Comparison of ENCODE assay signal across 8 cellular contexts in the genomic region with DNA sequence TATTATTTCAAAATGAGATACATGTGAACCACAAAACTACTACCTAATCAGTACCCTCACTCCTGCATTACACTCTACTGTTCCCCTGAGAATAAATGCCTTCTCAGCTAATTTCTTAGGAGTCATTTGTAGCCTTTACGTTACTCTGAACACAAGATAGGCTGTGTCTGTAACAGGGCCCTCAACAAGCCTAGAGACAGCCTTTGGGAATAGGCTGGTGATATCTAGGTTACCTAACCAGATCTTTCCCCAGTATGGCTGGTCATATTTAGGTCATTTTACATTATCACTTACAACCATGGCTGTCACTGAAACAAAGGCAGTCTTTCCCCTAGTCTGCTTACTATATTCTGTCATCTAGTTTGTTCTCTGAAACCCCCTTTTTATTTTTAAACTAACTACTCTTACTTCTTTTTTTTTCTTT. TPM values are rescaled to one million over a fixed set of nuclear protein-coding genes. Genes with fewer than 3 reads are reported as not detected.
A peak's percentile ranks its signal among the peaks of the same experiment; 100 is the strongest.
DNase-seq lines count a peak whose midpoint lies in the region; ATAC-seq, FAIRE-seq and TF ChIP-seq lines count a peak whose summit lies in the region.

No MANE protein-coding gene starts in this region.

- no peak for TF ChIP-seq POLR2A in endothelial cell of umbilical vein (IDR thresholded peaks at IDR 0.05; ENCODE audit: low read depth, low read length)

- peak overlapping the region; percentile 41 for H3K9ac ChIP-seq in endothelial cell of umbilical vein (replicated peaks; ENCODE audit: extremely low read depth, insufficient read depth, low read length)

- DNase-seq in endothelial cell of umbilical vein (ENCODE audit: low read depth, low spot score) = no peak
- DNase-seq in AG08396 (ENCODE audit: low spot score) = no peak
- no peak for DNase-seq in left cardiac atrium
- DNase-seq in COLO668 (lab: John Stamatoyannopoulos, UW; ENCODE audit: unreplicated experiment) = no peak
- DNase-seq in nucleus accumbens (lab: John Stamatoyannopoulos, UW) = no peak

- intact Hi-C loops in endothelial cell of umbilical vein (cut with micrococcal nuclease) (loop anchor here (5.0 kb wide), 1 partner anchor 260 kb away; the partner anchor contains the start of gene POGLUT3), left cardiac atrium (cut with DNase I) (no loop called here)

- no peaks in the 10 kb centered on the region for H4K20me1 ChIP-seq in endothelial cell of umbilical vein (replicated peaks; ENCODE audit: control insufficient read depth, extremely low read depth, insufficient read depth, low read length)

- TF ChIP-seq CTCF in endothelial cell of umbilical vein (IDR thresholded peaks at IDR 0.05; ENCODE audit: extremely low read depth in 1 of 2, insufficient read depth in 1 of 2, low read depth in 1 of 2, low read length in 2 of 2) = no peak

- peak overlapping the region; percentile 73 for H2AFZ ChIP-seq in endothelial cell of umbilical vein (ENCODE audit: low read depth, low read length)

- no peaks in the 10 kb centered on the region for H3K9me1 ChIP-seq in endothelial cell of umbilical vein (replicated peaks; ENCODE audit: control insufficient read depth, extremely low read depth, insufficient read depth, low read length)

- BruUV-seq in endothelial cell of umbilical vein (replicated peaks; lab: Mats Ljungman, UMichigan) = no TSS peak

- peak overlapping the region; percentile 78 for H3K4me2 ChIP-seq in endothelial cell of umbilical vein (ENCODE audit: insufficient read depth, low read length)

- ATAC-seq in GM18519 (IDR thresholded peaks at IDR 0.05; ENCODE audit: low FRiP score, unreplicated experiment) (peak; percentile 49), GM21737 (IDR thresholded peaks at IDR 0.05; ENCODE audit: unreplicated experiment) (peak; percentile 62), HG03565 (IDR thresholded peaks at IDR 0.05; ENCODE audit: unreplicated experiment) (peak; percentile 38), left cardiac atrium (no peak)

- CTCF ChIA-PET in endothelial cell of umbilical vein (lab: Charles Lee) = interaction anchor here (1.2 to 2.0 kb wide), 3 partner anchors 14 to 421 kb away, joined by 3 to 8 read pairs (median 5); partner anchors contain the start of genes ATM and NPAT

- peak overlapping the region; percentile 94 for H3K27ac ChIP-seq in endothelial cell of umbilical vein (ENCODE audit: insufficient read depth, low read depth, low read length)

- dilution Hi-C loops in endothelial cell of umbilical vein (cut with MboI; ENCODE audit: extremely low pct_ligation_motif_present, low sequenced_read_pairs) = no loop called here

- no peaks in the 10 kb centered on the region for H3K79me2 ChIP-seq in endothelial cell of umbilical vein (ENCODE audit: control insufficient read depth, insufficient read depth, low read length)

- peaks cover 16% of the 10 kb centered on the region for H3K4me1 ChIP-seq in endothelial cell of umbilical vein (ENCODE audit: control insufficient read depth, extremely low read depth, insufficient read depth, low read length)

- POLR2A ChIA-PET in endothelial cell of umbilical vein (lab: Charles Lee) = interaction anchor here (0.6 kb wide), 1 partner anchor 36 kb away, joined by 6 read pairs; no protein-coding TSS in a partner anchor

- no peaks in the 10 kb centered on the region for H3K9me3 ChIP-seq in endothelial cell of umbilical vein (replicated peaks; ENCODE audit: control insufficient read depth, insufficient read depth, low read length)

- H3K27me3 ChIP-seq in endothelial cell of umbilical vein (ENCODE audit: control insufficient read depth in 2 of 2, insufficient read depth in 2 of 2, low read length in 2 of 2) = no peaks in the 10 kb centered on the region

- H3K36me3 ChIP-seq in endothelial cell of umbilical vein (ENCODE audit: control insufficient read depth in 2 of 2, extremely low read depth in 1 of 2, insufficient read depth in 2 of 2, low read length in 2 of 2) = peaks cover 4% of the 10 kb centered on the region in 2 experiments

- FAIRE-seq in endothelial cell of umbilical vein (lab: Jason Lieb, UNC) = no peak

- no peak overlapping the region for H3K4me3 ChIP-seq in endothelial cell of umbilical vein (replicated peaks in 1 of 3; ENCODE audit: insufficient read depth in 1 of 3, low read depth in 1 of 3, low read length in 3 of 3)

TF ChIP-seq in endothelial cell of umbilical vein, 7 proteins besides CTCF, POLR2A, EP300 and RAD21:
- TF ChIP-seq POLR2AphosphoS5 (IDR thresholded peaks at IDR 0.05; ENCODE audit: insufficient read depth, low read depth, low read length) = no peak
- no peak for TF ChIP-seq EZH2 (IDR thresholded peaks at IDR 0.05; ENCODE audit: borderline replicate concordance, low read depth, low read length, severe bottlenecking)
- no peak for TF ChIP-seq FOS (IDR thresholded peaks at IDR 0.05; ENCODE audit: borderline replicate concordance, insufficient read depth, low read length)
- no peak for TF ChIP-seq GATA2 (IDR thresholded peaks at IDR 0.05; ENCODE audit: insufficient read depth, insufficient read length, low read depth, low read length)
- TF ChIP-seq JUN (IDR thresholded peaks at IDR 0.05; ENCODE audit: borderline replicate concordance, insufficient read depth, insufficient read length, low read depth) = no peak
- TF ChIP-seq MYC (IDR thresholded peaks at IDR 0.05; ENCODE audit: low read depth, low read length) = no peak
- no peak for TF ChIP-seq MAX (IDR thresholded peaks at IDR 0.05; ENCODE audit: insufficient read depth, insufficient read length)
TF ChIP-seq in endothelial cell of umbilical vein: peak in this region for 0.

RNA-seq across cellular contexts. Expression of gene ATM, which starts 14.2 kb away (rescaled TPM):
- total RNA-seq in endothelial cell of umbilical vein = 49.7 and 52.1 TPM in 2 replicates
- 8.3 and 11.8 TPM in 2 replicates for polyA plus RNA-seq in endothelial cell of umbilical vein
- polyA plus RNA-seq in endothelial cell of umbilical vein (2011; cell fraction: cytosol; rRNA removed) = 12.2 and 15.8 TPM in 2 replicates
- polyA plus RNA-seq in endothelial cell of umbilical vein (2011; cell fraction: nucleus; rRNA removed) = 53.6 and 74.0 TPM in 2 replicates
- 26.7 and 26.9 TPM in 2 replicates for polyA plus RNA-seq in endothelial cell of umbilical vein (2012)
- 46.2 and 111 TPM in 2 replicates for polyA minus RNA-seq in endothelial cell of umbilical vein
- 28.6 TPM for polyA minus RNA-seq in endothelial cell of umbilical vein (2011; cell fraction: cytosol; rRNA and poly(A)+ RNA removed)
- polyA minus RNA-seq in endothelial cell of umbilical vein (2011; cell fraction: nucleus; rRNA and poly(A)+ RNA removed) = 140 and 144 TPM in 2 replicates
- total RNA-seq in left cardiac atrium = 10 to 100 TPM; 40.8 to 43.0 TPM

RNA-seq across cellular contexts. Expression of gene NPAT, which starts 14.6 kb away (rescaled TPM):
- total RNA-seq in endothelial cell of umbilical vein (19.0 and 19.7 TPM in 2 replicates), left cardiac atrium (1 to 10 TPM; 8.6 to 8.9 TPM)
- 4.0 and 4.4 TPM in 2 replicates for polyA plus RNA-seq in endothelial cell of umbilical vein
- 4.7 and 5.0 TPM in 2 replicates for polyA plus RNA-seq in endothelial cell of umbilical vein (2011; cell fraction: cytosol; rRNA removed)
- polyA plus RNA-seq in endothelial cell of umbilical vein (2011; cell fraction: nucleus; rRNA removed) = 12.5 and 17.5 TPM in 2 replicates
- 7.9 and 10.2 TPM in 2 replicates for polyA plus RNA-seq in endothelial cell of umbilical vein (2012)
- 20.3 and 23.5 TPM in 2 replicates for polyA minus RNA-seq in endothelial cell of umbilical vein
- polyA minus RNA-seq in endothelial cell of umbilical vein (2011; cell fraction: cytosol; rRNA and poly(A)+ RNA removed) = 12.4 TPM
- polyA minus RNA-seq in endothelial cell of umbilical vein (2011; cell fraction: nucleus; rRNA and poly(A)+ RNA removed) = 25.5 and 37.1 TPM in 2 replicates

Comparison
In these comparisons a context has a peak if more than half of its experiments do, and no peak if none do; other contexts are left out.
1. ATAC-seq: peak in GM18519 (single experiment), GM21737 (single experiment) and HG03565 (single experiment); none in left cardiac atrium (0 of 2).